In genomic region chr10:104650072-104650471, GRCh38 we compare ENCODE assay signal across 15 cellular contexts. TPM values are rescaled to one million over a fixed set of nuclear protein-coding genes. Genes with fewer than 3 reads are reported as not detected.
A peak's percentile ranks its signal among the peaks of the same experiment; 100 is the strongest.
DNase-seq lines count a peak whose midpoint lies in the region; ATAC-seq, FAIRE-seq and TF ChIP-seq lines count a peak whose summit lies in the region.
"Had no signal": no experiment of that assay in that cellular context is flagged by ENCODE, and none has a peak within 500 bp of the region (broad histone marks: within the 10 kb centered on the region; RNA-seq: fewer than 3 reads in every experiment).

No MANE protein-coding gene starts in this region.

- no peaks in the 10 kb centered on the region for H4K20me1 ChIP-seq in DND-41 (ENCODE audit: insufficient read depth, low read length)
- no peaks in the 10 kb centered on the region for H4K20me1 ChIP-seq in K562 (replicated peaks; ENCODE audit: control insufficient read depth, insufficient read depth, low read length)

- TF ChIP-seq POLR2A in K562 (conservative IDR thresholded peaks at IDR 0.05), result no peak

- no peak for FAIRE-seq in K562 (lab: Jason Lieb, UNC)
- FAIRE-seq: GM18507 had no signal

- 22% methylated on average over 1 of the region's 1 CpG for WGBS in K562 (ENCODE audit: insufficient coverage, low coverage, missing lambda C conversion rate)

- H3K9me3 ChIP-seq in DND-41 (ENCODE audit: insufficient read depth, low read length, severe bottlenecking) (no peaks in the 10 kb centered on the region), K562 (replicated peaks; ENCODE audit: control insufficient read depth, insufficient read depth, low read depth, low read length) (no peaks in the 10 kb centered on the region)
- no peaks in the 10 kb centered on the region for H3K9me3 ChIP-seq in effector memory CD4-positive, alpha-beta T cell (ENCODE audit: control insufficient read depth, low read length)
- H3K9me3 ChIP-seq: colonic mucosa, sigmoid colon had no signal

- no peak for TF ChIP-seq RAD21 in K562 (CRISPR knock-in tag; conservative IDR thresholded peaks at IDR 0.05 in 1 of 2, IDR thresholded peaks at IDR 0.05 in 1 of 2)

- H3K4me2 ChIP-seq in DND-41 (ENCODE audit: insufficient read depth, low read length) (no peak overlapping the region), K562 (ENCODE audit: insufficient read depth, low read length) (no peak overlapping the region)

- H3K4me3 ChIP-seq in DND-41 (ENCODE audit: low read depth in 1 of 2, low read length in 2 of 2) (no peak overlapping the region), LNCaP clone FGC (ENCODE audit: low read depth, low read length) (no peak overlapping the region), K562 (no peak overlapping the region)
- H3K4me3 ChIP-seq in effector memory CD4-positive, alpha-beta T cell (ENCODE audit: insufficient read depth, low read depth, low read length, poor library complexity, severe bottlenecking), result no peak overlapping the region
- H3K4me3 ChIP-seq: colonic mucosa, sigmoid colon, SK-N-MC had no signal

- CTCF ChIA-PET in K562 (lab: Yijun Ruan, JAX; ENCODE audit: low intra/inter-chr PET ratio), result no interaction called here

- DNase-seq in DND-41 (no peak), LNCaP clone FGC (ENCODE audit: low read depth) (no peak), K562 (ENCODE audit: extremely low read depth in 1 of 4, low spot score in 3 of 4) (no peak), midbrain (lab: John Stamatoyannopoulos, UW) (peak; percentile 41)
- DNase-seq in effector memory CD4-positive, alpha-beta T cell, result no peak
- DNase-seq: activated CD4-positive, alpha-beta T cell treated with anti-CD3 and anti-CD28 coated beads, Interleukin-2, amount 50 U/mL, for 4 hours; activated gamma-delta T cell treated with Interleukin-2 at 50 U/mL for 16 hours; colonic mucosa; mesenchymal stem cell; sigmoid colon had no signal

- TF ChIP-seq CTCF in DND-41 (IDR thresholded peaks at IDR 0.05; ENCODE audit: borderline replicate concordance, extremely low read depth, low read length, poor library complexity, severe bottlenecking), result peak; percentile 16
- TF ChIP-seq CTCF in LNCaP clone FGC (IDR thresholded peaks at IDR 0.05; ENCODE audit: control insufficient read depth, extremely low read depth, insufficient read depth), result peak; percentile 34
- 0 out of 6 replicates have a peak, but pooled peaks of 2 of the 3 experiments have one; percentile 14 to 16 for TF ChIP-seq CTCF in K562 (IDR thresholded peaks at IDR 0.05 in 2 of 3, conservative IDR thresholded peaks at IDR 0.05 in 1 of 3; ENCODE audit: insufficient read depth in 2 of 3, low read depth in 1 of 3, low read length in 3 of 3)

- no TSS peak for BruUV-seq in K562 (replicated peaks; lab: Mats Ljungman, UMichigan)

- H3K79me2 ChIP-seq in DND-41 (ENCODE audit: insufficient read depth, low read length), result no peaks in the 10 kb centered on the region
- H3K79me2 ChIP-seq in K562 (ENCODE audit: control insufficient read depth, insufficient read depth, low read length), result no peaks in the 10 kb centered on the region

- in situ Hi-C loops in K562 (cut with MboI), result no loop called here

- no peaks in the 10 kb centered on the region for H3K4me1 ChIP-seq in DND-41 (ENCODE audit: insufficient read depth, low read length)
- H3K4me1 ChIP-seq in K562 (replicated peaks in 1 of 2; ENCODE audit: control insufficient read depth in 2 of 2, insufficient read depth in 2 of 2, low read length in 2 of 2), result no peaks in the 10 kb centered on the region
- H3K4me1 ChIP-seq in effector memory CD4-positive, alpha-beta T cell (ENCODE audit: control insufficient read depth, insufficient read depth, low read length, poor library complexity, severe bottlenecking), result no peaks in the 10 kb centered on the region
- H3K4me1 ChIP-seq: colonic mucosa, sigmoid colon had no signal

- no peaks in the 10 kb centered on the region for H3K36me3 ChIP-seq in DND-41 (ENCODE audit: insufficient read depth, low read length)
- H3K36me3 ChIP-seq in K562 (ENCODE audit: control insufficient read depth, insufficient read depth, low read length), result no peaks in the 10 kb centered on the region
- no peaks in the 10 kb centered on the region for H3K36me3 ChIP-seq in effector memory CD4-positive, alpha-beta T cell (ENCODE audit: control insufficient read depth, insufficient read depth, low read length)
- H3K36me3 ChIP-seq: colonic mucosa, sigmoid colon had no signal

- POLR2A ChIA-PET in K562 (lab: Yijun Ruan, JAX), result no interaction called here

- no peaks in the 10 kb centered on the region for H3K27me3 ChIP-seq in DND-41 (ENCODE audit: insufficient read depth, low read length, poor library complexity)
- no peaks in the 10 kb centered on the region for H3K27me3 ChIP-seq in K562 (ENCODE audit: control insufficient read depth in 2 of 2, insufficient read depth in 2 of 2, low read length in 2 of 2)
- H3K27me3 ChIP-seq in effector memory CD4-positive, alpha-beta T cell (replicated peaks; ENCODE audit: control insufficient read depth, insufficient read depth, low read length, poor library complexity, severe bottlenecking), result no peaks in the 10 kb centered on the region
- H3K27me3 ChIP-seq: colonic mucosa had no signal

- intact Hi-C loops in K562 (cut with micrococcal nuclease), result no loop called here

- H3K9me1 ChIP-seq in K562 (ENCODE audit: control insufficient read depth, insufficient read depth, low read length), result no peaks in the 10 kb centered on the region

- no peak overlapping the region for H3K9ac ChIP-seq in DND-41 (ENCODE audit: low read depth, low read length)
- H3K9ac ChIP-seq in K562 (ENCODE audit: insufficient read depth in 1 of 2, low read depth in 2 of 2, low read length in 2 of 2), result no peak overlapping the region

- H3K27ac ChIP-seq in DND-41 (ENCODE audit: low read length), result no peak overlapping the region
- no peak overlapping the region for H3K27ac ChIP-seq in K562 (ENCODE audit: extremely low read depth, low read depth, low read length)
- no peak overlapping the region for H3K27ac ChIP-seq in effector memory CD4-positive, alpha-beta T cell (ENCODE audit: insufficient read depth, low read length, poor library complexity, severe bottlenecking)
- H3K27ac ChIP-seq: colonic mucosa, sigmoid colon, SK-N-MC had no signal

- no peak for TF ChIP-seq EP300 in K562 (IDR thresholded peaks at IDR 0.05; ENCODE audit: low read length)

- no peak for ATAC-seq in DND-41 (ENCODE audit: insufficient read depth, low read depth)
- ATAC-seq in K562, result no peak
- no peak for ATAC-seq in HG02970 (IDR thresholded peaks at IDR 0.05; ENCODE audit: low FRiP score, unreplicated experiment)
- no peak for ATAC-seq in GM18858 (IDR thresholded peaks at IDR 0.05; ENCODE audit: unreplicated experiment)
- no peak for ATAC-seq in GM18873 (IDR thresholded peaks at IDR 0.05; ENCODE audit: low FRiP score, unreplicated experiment)

- H2AFZ ChIP-seq in DND-41 (ENCODE audit: low read depth, low read length), result no peak overlapping the region
- H2AFZ ChIP-seq in K562 (ENCODE audit: low read depth, low read length), result no peak overlapping the region

TF ChIP-seq in K562, 482 proteins besides CTCF, POLR2A, EP300 and RAD21:
- TF ChIP-seq ASH1L (IDR thresholded peaks at IDR 0.05; ENCODE audit: borderline replicate concordance, low read depth, partially characterized antibody) (no peak), KLF1 (tag; IDR thresholded peaks at IDR 0.05) (no peak), ZNF764 (CRISPR knock-in tag; IDR thresholded peaks at IDR 0.05; ENCODE audit: low read depth) (no peak), KHSRP (IDR thresholded peaks at IDR 0.05) (no peak)

RNA-seq across cellular contexts. Expression of gene SORCS3, which starts 9.0 kb away (rescaled TPM):
- total RNA-seq in K562 (2011; cell fraction: chromatin; rRNA removed; ENCODE audit: low replicate concordance), result not detected in 2 replicates
- not detected in 2 replicates for total RNA-seq in K562 (2011; cell fraction: nucleolus; rRNA removed)
- not detected in 2 replicates for total RNA-seq in K562 (2011; cell fraction: nucleoplasm; rRNA removed)
- total RNA-seq in K562 (2014; rRNA removed), result not detected in 2 replicates
- total RNA-seq in K562 (2014; rRNA removed; fragmentation: Illumina TruSeq; extraction: Trizol), result not detected in 2 replicates
- total RNA-seq in K562 (2015; rRNA removed; fragmentation: Illumina TruSeq; extraction: Trizol), result not detected in 2 replicates
- not detected in 2 replicates for total RNA-seq in K562 (2021)
- not detected in 2 replicates for polyA plus RNA-seq in K562 (2011; rRNA removed)
- polyA plus RNA-seq in K562 (2011; cell fraction: cytosol; rRNA removed), result not detected in 2 replicates
- polyA plus RNA-seq in K562 (2011; cell fraction: nucleus; rRNA removed), result not detected in 2 replicates
- polyA plus RNA-seq in K562 (2012), result not detected in 2 replicates
- polyA plus RNA-seq in K562 (2014; fragmentation: Illumina TruSeq; extraction: Trizol), result not detected in 2 replicates
- not detected for polyA plus RNA-seq in K562 (2014; fragmentation: Nextera tagmentation; extraction: Ambion mirVana)
- not detected in 2 replicates for polyA plus RNA-seq in K562 (2014; rRNA removed)
- not detected in 2 replicates for polyA minus RNA-seq in K562 (2011; rRNA and poly(A)+ RNA removed)
- not detected in 2 replicates for polyA minus RNA-seq in K562 (2011; cell fraction: cytosol; rRNA and poly(A)+ RNA removed)
- not detected in 2 replicates for polyA minus RNA-seq in K562 (2011; cell fraction: nucleus; rRNA and poly(A)+ RNA removed)
